20 cellular contexts compared by ENCODE assay signal in genomic region chr6:40349566-40350192, GRCh38.
DNase-seq lines count a peak whose midpoint lies in the region; TF ChIP-seq lines count a peak whose summit lies in the region.
"Had no signal": no experiment of that assay in that cellular context is flagged by ENCODE, and none has a peak within 500 bp of the region (broad histone marks: within the 10 kb centered on the region; RNA-seq: fewer than 3 reads in every experiment).

No MANE protein-coding gene starts in this region.

- no peak overlapping the region for H2BK5ac ChIP-seq in mesendoderm (ENCODE audit: low read length)

- TF ChIP-seq EP300 in suprapubic skin (IDR thresholded peaks at IDR 0.05): no peak

- TF ChIP-seq CTCF in suprapubic skin (IDR thresholded peaks at IDR 0.05): no peak

- H4K8ac ChIP-seq in mesendoderm (ENCODE audit: low read depth, low read length): no peak overlapping the region

- TF ChIP-seq POLR2A in suprapubic skin (IDR thresholded peaks at IDR 0.05): no peak

- H3K79me1 ChIP-seq in mesendoderm (ENCODE audit: low read length): no peaks in the 10 kb centered on the region

- no peak overlapping the region for H4K5ac ChIP-seq in mesendoderm (ENCODE audit: low read length)

- H3K36me3 ChIP-seq in mesendoderm (ENCODE audit: control insufficient read depth, insufficient read depth, low read length) (no peaks in the 10 kb centered on the region), suprapubic skin (no peaks in the 10 kb centered on the region)
- H3K36me3 ChIP-seq: adrenal gland, BE2C, tibial nerve had no signal

- no peak overlapping the region for H3K18ac ChIP-seq in mesendoderm (ENCODE audit: low read length)

- DNase-seq in NCI-H446 (lab: John Stamatoyannopoulos, UW) (peak; percentile 71 to 91), NCI-H446 treated with DMSO at 0.1 percent for 48 hours (lab: John Stamatoyannopoulos, UW) (no peak), NCI-H524 treated with DMSO at 0.1 percent for 48 hours (lab: John Stamatoyannopoulos, UW) (peak; percentile 73), mesendoderm (no peak), suprapubic skin (ENCODE audit: low spot score in 2 of 2) (peak; percentile 27 to 40), NCI-H2081 (lab: John Stamatoyannopoulos, UW) (no peak), COLO668 (lab: John Stamatoyannopoulos, UW; ENCODE audit: unreplicated experiment) (no peak), glomerular visceral epithelial cell (ENCODE audit: extremely low spot score) (no peak)
- DNase-seq: activated CD4-positive, alpha-beta T cell treated with anti-CD3 and anti-CD28 coated beads for 48 hours; activated gamma-delta T cell treated with Interleukin-2 at 50 U/mL for 16 hours; BE2C; dermis blood vessel endothelial cell; NCI-H1436; stimulated activated CD4-positive, alpha-beta T cell treated with anti-CD3 and anti-CD28 coated beads, Interleukin-1b, Interleukin-23, amount 100 ng/mL, for 48 hours; stimulated activated naive CD4-positive, alpha-beta T cell treated with Interleukin-2 at 50 U/mL for 16 hours; T-cell had no signal

- no peak overlapping the region for H3K9ac ChIP-seq in mesendoderm (ENCODE audit: low read length)

- no peak overlapping the region for H3K27ac ChIP-seq in mesendoderm (ENCODE audit: low read depth, low read length)
- no peak overlapping the region for H3K27ac ChIP-seq in suprapubic skin
- H3K27ac ChIP-seq: 22Rv1, adrenal gland, epithelial cell of prostate, tibial nerve had no signal

- no peak overlapping the region for H3K4ac ChIP-seq in mesendoderm (ENCODE audit: low read depth, low read length)

- no peak overlapping the region for H2BK15ac ChIP-seq in mesendoderm (replicated peaks; ENCODE audit: low read depth)

- no peak overlapping the region for H3K23ac ChIP-seq in mesendoderm (ENCODE audit: low read length)

- no CpG with 5 or more reads among the region's 11 CpGs for WGBS in mesendoderm (ENCODE audit: extremely low coverage, insufficient coverage, low lambda C conversion rate)
- 51% methylated on average over 10 of the region's 11 CpGs for WGBS in suprapubic skin

- H3K79me2 ChIP-seq in mesendoderm (ENCODE audit: control insufficient read depth, insufficient read depth, low read length): no peaks in the 10 kb centered on the region

- no peaks in the 10 kb centered on the region for H3K9me3 ChIP-seq in suprapubic skin
- H3K9me3 ChIP-seq: adrenal gland, BE2C, tibial nerve had no signal

- H3K27me3 ChIP-seq in mesendoderm (ENCODE audit: insufficient read depth, low read length, poor library complexity): no peaks in the 10 kb centered on the region
- peaks cover 4% of the 10 kb centered on the region for H3K27me3 ChIP-seq in suprapubic skin
- H3K27me3 ChIP-seq: adrenal gland, BE2C had no signal

- H3K56ac ChIP-seq in mesendoderm (ENCODE audit: low read length): peak overlapping the region; percentile 35

- H3K4me2 ChIP-seq in mesendoderm (ENCODE audit: low read length): no peak overlapping the region

- H3K4me1 ChIP-seq in mesendoderm (ENCODE audit: control insufficient read depth, low read depth, low read length): peaks cover 15% of the 10 kb centered on the region
- H3K4me1 ChIP-seq in suprapubic skin: no peaks in the 10 kb centered on the region
- H3K4me1 ChIP-seq: BE2C had no signal

- H3K4me3 ChIP-seq in mesendoderm (ENCODE audit: low read length) (no peak overlapping the region), suprapubic skin (no peak overlapping the region)
- H3K4me3 ChIP-seq: adrenal gland, tibial nerve had no signal

- no peak overlapping the region for H2BK120ac ChIP-seq in mesendoderm (ENCODE audit: low read depth, low read length)

- no peak overlapping the region for H2AK5ac ChIP-seq in mesendoderm (ENCODE audit: low read length)

Comparison
In these comparisons a context has a peak if more than half of its experiments do, and no peak if none do; other contexts are left out.
1. DNase-seq: peak in NCI-H446 (2 of 2), NCI-H524 treated with DMSO at 0.1 percent for 48 hours (single experiment) and suprapubic skin (2 of 2); none in NCI-H446 treated with DMSO at 0.1 percent for 48 hours (single experiment), mesendoderm (single experiment), NCI-H2081 (0 of 2), COLO668 (single experiment) and glomerular visceral epithelial cell (single experiment).